In the genomic region with DNA sequence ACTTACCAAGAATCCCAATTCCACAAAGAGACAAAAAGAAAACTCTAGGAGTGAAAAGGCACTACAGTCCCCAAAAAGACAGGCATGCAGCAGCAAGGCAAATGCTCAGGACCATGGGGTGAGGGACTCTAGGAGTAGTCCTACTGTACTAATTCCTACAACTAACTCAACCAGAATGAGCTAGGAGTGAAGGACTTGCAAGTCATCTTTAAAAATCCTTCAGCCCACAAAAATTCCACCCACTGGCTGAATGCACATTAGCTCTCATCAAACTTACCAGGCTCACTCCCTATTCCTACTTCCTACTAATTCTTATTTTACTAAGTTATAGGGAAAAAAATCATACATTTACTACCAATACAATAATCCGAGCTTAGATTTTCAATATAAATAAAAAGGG, we compare ENCODE assay signal across 17 cellular contexts.
DNase-seq lines count a peak whose midpoint lies in the region; TF ChIP-seq lines count a peak whose summit lies in the region.
"Had no signal": no experiment of that assay in that cellular context is flagged by ENCODE, and none has a peak within 500 bp of the region (broad histone marks: within the 10 kb centered on the region; RNA-seq: fewer than 3 reads in every experiment).

No MANE protein-coding gene starts in this region.

- H3K36me3 ChIP-seq in adipocyte (ENCODE audit: control insufficient read depth, insufficient read depth, low read length, severe bottlenecking), result peaks cover 92% of the 10 kb centered on the region
- H3K36me3 ChIP-seq in smooth muscle cell (ENCODE audit: low read depth), result peaks cover 4% of the 10 kb centered on the region
- peaks cover 19% of the 10 kb centered on the region for H3K36me3 ChIP-seq in GM23248 (ENCODE audit: low read depth)

- H3F3A ChIP-seq in smooth muscle cell (ENCODE audit: low read depth) (no peaks in the 10 kb centered on the region), GM23248 (ENCODE audit: insufficient read depth) (no peaks in the 10 kb centered on the region)

- H3K4me3 ChIP-seq in adipocyte (ENCODE audit: low read length), result no peak overlapping the region
- no peak overlapping the region for H3K4me3 ChIP-seq in smooth muscle cell
- H3K4me3 ChIP-seq in GM23248, result no peak overlapping the region
- H3K4me3 ChIP-seq: HAP-1 had no signal

- H3K27ac ChIP-seq in smooth muscle cell (ENCODE audit: low read depth) (peak overlapping the region; percentile 14), GM23248 (no peak overlapping the region)

- H3K4me3 Mint-ChIP-seq in brain, result no peak overlapping the region
- H3K4me3 Mint-ChIP-seq: CD4-positive, CD25-positive, alpha-beta regulatory T cell; CD8-positive, alpha-beta memory T cell had no signal

- H3K36me3 Mint-ChIP-seq in brain, result peaks cover 70% of the 10 kb centered on the region

- H4K20me1 ChIP-seq in smooth muscle cell (ENCODE audit: low read depth), result no peaks in the 10 kb centered on the region
- H4K20me1 ChIP-seq in GM23248 (ENCODE audit: insufficient read depth), result no peaks in the 10 kb centered on the region

- H3K27me3 ChIP-seq in adipocyte (replicated peaks; ENCODE audit: control insufficient read depth, insufficient read depth, low read length) (no peaks in the 10 kb centered on the region), smooth muscle cell (ENCODE audit: low read depth) (no peaks in the 10 kb centered on the region), GM23248 (replicated peaks; ENCODE audit: insufficient read depth) (no peaks in the 10 kb centered on the region)
- H3K27me3 ChIP-seq: BE2C had no signal

- H3K79me2 ChIP-seq in smooth muscle cell (ENCODE audit: low read depth) (no peaks in the 10 kb centered on the region), GM23248 (ENCODE audit: insufficient read depth) (no peaks in the 10 kb centered on the region)

- H3K4me1 ChIP-seq in adipocyte (ENCODE audit: control insufficient read depth, insufficient read depth, low read length), result no peaks in the 10 kb centered on the region
- H3K4me1 ChIP-seq in smooth muscle cell (ENCODE audit: low read depth), result peaks cover 4% of the 10 kb centered on the region
- no peaks in the 10 kb centered on the region for H3K4me1 ChIP-seq in GM23248 (ENCODE audit: insufficient read depth)
- H3K4me1 ChIP-seq: BE2C had no signal

- no peaks in the 10 kb centered on the region for H3K9me2 ChIP-seq in GM23248 (ENCODE audit: insufficient read depth)

- WGBS in smooth muscle cell (ENCODE audit: low lambda C conversion rate), result 100% methylated on average over 1 of the region's 1 CpG
- 100% methylated on average over 1 of the region's 1 CpG for WGBS in GM23248 (ENCODE audit: low coverage in 1 of 2, low lambda C conversion rate in 2 of 2, missing lambda C conversion rate in 2 of 2), 2 experiments

- H3K4me1 Mint-ChIP-seq in brain, result peaks cover 26% of the 10 kb centered on the region
- H3K4me1 Mint-ChIP-seq: CD4-positive, CD25-positive, alpha-beta regulatory T cell; CD8-positive, alpha-beta memory T cell had no signal

- no peaks in the 10 kb centered on the region for H3K9me3 ChIP-seq in adipocyte (ENCODE audit: control insufficient read depth, low read length)
- H3K9me3 ChIP-seq in smooth muscle cell (replicated peaks; ENCODE audit: low read depth), result no peaks in the 10 kb centered on the region
- H3K9me3 ChIP-seq in GM23248 (ENCODE audit: low read depth), result no peaks in the 10 kb centered on the region
- H3K9me3 ChIP-seq: BE2C, HAP-1 had no signal

- H3K9ac ChIP-seq in adipocyte (ENCODE audit: low read length) (no peak overlapping the region), smooth muscle cell (ENCODE audit: low read depth) (no peak overlapping the region), GM23248 (no peak overlapping the region)

- H3K27ac Mint-ChIP-seq in brain, result peak overlapping the region in 4 of 5 experiments; percentile 33 to 92 (median 66)

- DNase-seq in adipocyte (ENCODE audit: low read depth) (peak; percentile 25), non-pigmented ciliary epithelial cell (ENCODE audit: low read depth) (peak; percentile 42), smooth muscle cell (lab: John Stamatoyannopoulos, UW; ENCODE audit: unreplicated experiment) (no peak), GM23248 (no peak), G401 (ENCODE audit: low spot score) (no peak)
- DNase-seq in activated CD4-positive, alpha-beta T cell treated with anti-CD3 and anti-CD28 coated beads, Interleukin-2, amount 50 U/mL, for 4 hours, result no peak
- DNase-seq: BE2C; C1 segment of cervical spinal cord; CD4-positive, CD25-positive, alpha-beta regulatory T cell; CD8-positive, alpha-beta memory T cell; COR-L47; DMS 273 treated with DMSO at 0.1 percent for 48 hours; DMS53; DND-41; EL had no signal

- in situ Hi-C loops in GM23248 (cut with MboI), result loop anchor here (25.0 kb wide), 1 partner anchor 597 kb away; no protein-coding TSS in a partner anchor
- in situ Hi-C loops in G401 (cut with HindIII; ENCODE audit: low sequenced_read_pairs), result no loop called here

- H3K4me2 ChIP-seq in smooth muscle cell (no peak overlapping the region), GM23248 (ENCODE audit: unreplicated experiment) (no peak overlapping the region)

- TF ChIP-seq CTCF in brain (conservative IDR thresholded peaks at IDR 0.05) (no peak), smooth muscle cell (IDR thresholded peaks at IDR 0.05; ENCODE audit: borderline replicate concordance, insufficient read depth, poor library complexity, severe bottlenecking) (no peak)

- H3K9me3 Mint-ChIP-seq in brain, result no peaks in the 10 kb centered on the region
- H3K9me3 Mint-ChIP-seq: CD4-positive, CD25-positive, alpha-beta regulatory T cell; CD8-positive, alpha-beta memory T cell had no signal

- H2AFZ ChIP-seq in smooth muscle cell (ENCODE audit: low read depth) (no peak overlapping the region), GM23248 (no peak overlapping the region)

- H3K27me3 Mint-ChIP-seq in brain, result no peaks in the 10 kb centered on the region
- H3K27me3 Mint-ChIP-seq: CD4-positive, CD25-positive, alpha-beta regulatory T cell; CD8-positive, alpha-beta memory T cell had no signal

Comparison
In these comparisons a context has a peak if more than half of its experiments do, and no peak if none do; other contexts are left out.
1. DNase-seq: peak in adipocyte (single experiment) and non-pigmented ciliary epithelial cell (single experiment); none in smooth muscle cell (single experiment), GM23248 (single experiment), G401 (single experiment) and activated CD4-positive, alpha-beta T cell treated with anti-CD3 and anti-CD28 coated beads, Interleukin-2, amount 50 U/mL, for 4 hours (0 of 2).